In the genomic region with DNA sequence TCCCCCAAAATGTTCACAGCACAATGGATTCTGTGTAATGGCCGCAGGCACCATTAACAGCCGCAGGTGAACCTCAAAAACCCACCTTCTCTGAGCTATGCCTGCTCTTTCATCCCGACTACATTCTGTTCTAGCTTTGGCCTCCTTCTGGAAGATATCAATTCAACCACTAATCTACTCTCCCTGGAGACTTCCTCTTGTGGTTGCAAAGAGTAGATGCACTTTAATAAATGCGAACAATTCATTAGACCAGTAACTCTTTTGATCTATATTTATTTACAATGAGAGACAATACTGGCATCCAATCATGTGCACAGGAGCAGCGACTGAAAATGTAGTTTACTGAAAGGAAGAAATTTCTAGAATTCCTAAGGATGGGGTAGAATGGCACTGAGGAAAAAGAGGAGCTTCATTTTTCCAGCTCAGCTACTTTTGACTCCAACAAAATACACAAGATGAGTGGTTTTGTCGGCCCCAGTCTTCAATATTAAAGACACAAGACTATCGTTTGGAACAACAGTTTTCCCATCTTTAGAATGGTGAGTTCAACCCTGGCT, we compare ENCODE assay signal across 15 cellular contexts. TPM values are rescaled to one million over a fixed set of nuclear protein-coding genes. Genes with fewer than 3 reads are reported as not detected.
"Had no signal": no experiment of that assay in that cellular context is flagged by ENCODE, and none has a peak within 500 bp of the region (broad histone marks: within the 10 kb centered on the region; RNA-seq: fewer than 3 reads in every experiment).

No MANE protein-coding gene starts in this region.

- DNase-seq: activated B cell treated with CpG ODN at 0.5 μM for 24 hours; activated CD4-positive, alpha-beta T cell treated with anti-CD3 and anti-CD28 coated beads for 48 hours; activated CD8-positive, alpha-beta T cell treated with anti-CD3 and anti-CD28 coated beads for 36 hours; activated effector memory CD4-positive, alpha-beta T cell treated with anti-CD3 and anti-CD28 coated beads, Interleukin-2, amount 50 U/mL, for 16 hours; activated T-cell treated with anti-CD3 and anti-CD28 coated beads, Interleukin-2, amount 50 U/mL, for 4 hours; adrenal gland; foreskin keratinocyte; psoas muscle; stimulated activated naive CD8-positive, alpha-beta T cell treated with anti-CD3 and anti-CD28 coated beads, Interleukin-15, Interleukin-2, amounts not matched to agents 100 U/mL and 50 U/mL, for 24 hours; T-helper 2 cell; trophoblast cell had no signal

- H3K9me3 ChIP-seq: adrenal gland, psoas muscle, suprapubic skin had no signal

- H3K27ac ChIP-seq: adrenal gland, foreskin keratinocyte, psoas muscle, suprapubic skin had no signal

- ATAC-seq: activated CD8-positive, alpha-beta T cell treated with anti-CD3 and anti-CD28 coated beads for 36 hours; activated T-cell treated with anti-CD3 and anti-CD28 coated beads, Interleukin-2, amount 50 U/mL, for 4 hours; foreskin keratinocyte; psoas muscle; sciatic nerve; stimulated activated naive CD8-positive, alpha-beta T cell treated with anti-CD3 and anti-CD28 coated beads, Interleukin-15, Interleukin-2, amounts not matched to agents 100 U/mL and 50 U/mL, for 24 hours had no signal

- H3K36me3 ChIP-seq: adrenal gland, suprapubic skin had no signal

- H3K4me3 ChIP-seq: adrenal gland, lung, psoas muscle, suprapubic skin had no signal

- H3K4me1 ChIP-seq: adrenal gland, foreskin keratinocyte, psoas muscle had no signal

RNA-seq across cellular contexts. Expression of a gene that starts 5.3 kb away (rescaled TPM):
- total RNA-seq: activated CD8-positive, alpha-beta T cell treated with anti-CD3 and anti-CD28 coated beads for 36 hours; activated T-cell treated with anti-CD3 and anti-CD28 coated beads, Interleukin-2, amount 50 U/mL, for 4 hours; foreskin keratinocyte; osteocyte; psoas muscle had no signal
